In the genomic region with DNA sequence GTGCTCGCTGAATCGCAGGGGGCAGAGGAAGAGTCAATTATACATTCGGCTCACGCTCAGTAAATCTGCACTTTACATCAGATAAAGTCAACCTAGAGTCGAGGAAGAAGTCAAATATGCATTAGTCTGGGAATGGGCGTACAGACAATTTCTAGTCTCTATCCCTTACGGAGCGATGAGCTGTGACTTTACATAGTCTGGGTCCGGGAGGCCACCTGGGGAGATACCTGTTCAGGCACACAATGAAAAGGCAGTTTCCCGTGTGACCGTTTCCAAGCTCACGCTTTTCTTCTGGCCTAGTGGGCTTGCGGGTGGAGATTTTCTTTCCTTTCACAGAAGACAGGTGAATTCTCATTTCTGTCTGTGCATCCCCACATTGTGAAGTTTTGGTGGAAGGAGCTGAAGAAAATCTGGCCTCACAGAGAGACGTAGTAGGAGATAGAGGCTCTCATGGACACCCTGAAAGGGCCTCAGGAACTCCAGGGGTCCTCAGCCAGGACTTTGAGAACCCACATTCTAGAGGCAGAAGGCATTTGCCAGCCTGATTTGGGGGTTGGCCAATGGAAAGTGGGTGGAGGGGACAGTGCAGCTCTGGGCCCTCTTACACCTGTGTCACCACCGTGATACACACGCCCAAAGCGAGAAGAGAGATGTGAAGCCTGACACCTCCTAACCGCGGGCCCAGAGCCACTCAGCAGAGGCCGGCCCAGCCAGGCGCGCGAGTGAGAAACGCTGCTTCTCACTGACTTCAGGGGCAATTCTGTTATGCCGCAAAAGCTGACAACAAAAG, we compare ENCODE assay signal across 19 cellular contexts. TPM values are rescaled to one million over a fixed set of nuclear protein-coding genes. Genes with fewer than 3 reads are reported as not detected.
DNase-seq lines count a peak whose midpoint lies in the region; ATAC-seq and TF ChIP-seq lines count a peak whose summit lies in the region.
"Had no signal": no experiment of that assay in that cellular context is flagged by ENCODE, and none has a peak within 500 bp of the region (broad histone marks: within the 10 kb centered on the region; RNA-seq: fewer than 3 reads in every experiment).

No MANE protein-coding gene starts in this region.

- POLR2A ChIA-PET in RWPE1 (lab: Yijun Ruan, JAX; ENCODE audit: low non-redundant PET): no interaction called here

- H3K27ac ChIP-seq in RWPE1: peak overlapping the region; percentile 48; the same call in 1 of the 2 replicates
- H3K27ac ChIP-seq in esophagus muscularis mucosa (replicated peaks in 1 of 4): peak overlapping the region; percentile 12 to 63 (median 42)
- H3K27ac ChIP-seq: heart left ventricle, testis, VCaP had no signal

- intact Hi-C loops in esophagus muscularis mucosa (cut with DNase I) (no loop called here), sciatic nerve (cut with DNase I) (no loop called here)

- H3K4me3 ChIP-seq in esophagus muscularis mucosa: no peak overlapping the region
- H3K4me3 ChIP-seq: heart left ventricle, testis had no signal

- TF ChIP-seq EP300 in esophagus muscularis mucosa (IDR thresholded peaks at IDR 0.05): no peak

- no peak for TF ChIP-seq POLR2A in esophagus muscularis mucosa (IDR thresholded peaks at IDR 0.05; ENCODE audit: low read depth)

- DNase-seq in GM20000 (ENCODE audit: low spot score): peak; percentile 17
- DNase-seq in RWPE1 (ENCODE audit: low spot score): no peak
- no peak for DNase-seq in esophagus muscularis mucosa (ENCODE audit: extremely low spot score)
- peak; percentile 46 for DNase-seq in sciatic nerve (ENCODE audit: low spot score)
- DNase-seq in stimulated activated CD4-positive, alpha-beta T cell treated with anti-CD3 and anti-CD28 coated beads, Interleukin-1b, Interleukin-23, amount 100 ng/mL, for 48 hours: no peak
- DNase-seq in COLO829 (ENCODE audit: low spot score): no peak
- DNase-seq: activated CD4-positive, alpha-beta T cell treated with anti-CD3 and anti-CD28 coated beads, Interleukin-2, amount 50 U/mL, for 4 hours; activated naive CD4-positive, alpha-beta T cell treated with anti-CD3 and anti-CD28 coated beads, Interleukin-2, amount 50 U/mL, for 16 hours; activated T-cell treated with anti-CD3 and anti-CD28 coated beads, Interleukin-2, amount 50 U/mL, for 1 hour; KG1; naive thymus-derived CD8-positive, alpha-beta T cell; NCI-H1694 treated with DMSO at 0.1 percent for 48 hours; NCI-H774; testis had no signal

- TF ChIP-seq CTCF in GM20000 (IDR thresholded peaks at IDR 0.05; ENCODE audit: extremely low read depth, missing control alignments) (no peak), RWPE1 (conservative IDR thresholded peaks at IDR 0.05; ENCODE audit: low read depth) (no peak), esophagus muscularis mucosa (IDR thresholded peaks at IDR 0.05) (no peak)

- peaks cover 12 to 37% (median 32%) of the 10 kb centered on the region in 4 donors for H3K4me1 ChIP-seq in esophagus muscularis mucosa

- no peak for ATAC-seq in sciatic nerve
- no peak for ATAC-seq in HG03469 (IDR thresholded peaks at IDR 0.05; ENCODE audit: unreplicated experiment)
- ATAC-seq: naive thymus-derived CD8-positive, alpha-beta T cell; stimulated activated memory B cell treated with anti-CD40 and anti-IgM and Interleukin-4, amounts not matched to agents 10 μg/mL and 1 μg/mL and 100 μg/mL, for 72 hours had no signal

- 92% methylated on average over 15 of the region's 25 CpGs for WGBS in esophagus muscularis mucosa

- H3K36me3 ChIP-seq in esophagus muscularis mucosa: peaks cover 34 to 41% (median 39%) of the 10 kb centered on the region in 4 donors

- CTCF ChIA-PET in RWPE1 (lab: Yijun Ruan, JAX): interaction anchor here (1.1 kb wide), 1 partner anchor 16 kb away, joined by 4 read pairs; no protein-coding TSS in a partner anchor

- H3K27me3 ChIP-seq in esophagus muscularis mucosa: peaks cover 0 to 24% (median 0%) of the 10 kb centered on the region in 4 donors
- H3K27me3 ChIP-seq: testis had no signal

- H3K9me3 ChIP-seq in esophagus muscularis mucosa: no peaks in the 10 kb centered on the region
- H3K9me3 ChIP-seq: heart left ventricle, testis had no signal

RNA-seq across cellular contexts. Expression of gene OCA2, which starts 10.7 kb away (rescaled TPM):
- 1 to 10 TPM in 1 of 4 donors, under 1 TPM in 3; 0.17 to 1.2 (median 0.24) TPM for total RNA-seq in esophagus muscularis mucosa
- total RNA-seq in sciatic nerve: 0.98 TPM
- total RNA-seq: HT1080; naive thymus-derived CD8-positive, alpha-beta T cell had no signal

Comparison
In these comparisons a context has a peak if more than half of its experiments do, and no peak if none do; other contexts are left out.
1. DNase-seq: peak in GM20000 (single experiment) and sciatic nerve (single experiment); none in RWPE1 (single experiment), esophagus muscularis mucosa (single experiment), stimulated activated CD4-positive, alpha-beta T cell treated with anti-CD3 and anti-CD28 coated beads, Interleukin-1b, Interleukin-23, amount 100 ng/mL, for 48 hours (single experiment) and COLO829 (single experiment).